12 cellular contexts compared by ENCODE assay signal in the genomic region with DNA sequence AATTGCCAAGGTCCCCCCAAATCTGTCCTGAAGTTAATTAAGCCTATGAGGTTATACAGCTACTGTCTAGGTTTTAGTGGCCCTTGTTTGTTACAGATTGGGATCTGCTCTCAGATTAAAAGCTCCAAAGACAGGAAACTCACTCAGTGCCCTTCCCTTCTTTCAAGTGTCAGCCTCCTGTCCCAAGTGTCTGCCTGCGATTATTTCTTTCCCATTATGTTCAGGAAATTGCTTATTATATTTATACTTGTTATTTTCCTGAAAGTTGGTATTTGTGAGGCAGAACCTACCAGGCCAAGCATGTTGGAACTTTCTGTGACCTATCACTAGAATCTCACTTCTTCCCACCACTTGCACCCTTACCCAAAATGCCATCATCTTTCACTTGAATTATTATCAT.
DNase-seq lines count a peak whose midpoint lies in the region; ATAC-seq and TF ChIP-seq lines count a peak whose summit lies in the region.
"Had no signal": no experiment of that assay in that cellular context is flagged by ENCODE, and none has a peak within 500 bp of the region (broad histone marks: within the 10 kb centered on the region; RNA-seq: fewer than 3 reads in every experiment).

No MANE protein-coding gene starts in this region.

- H2AFZ ChIP-seq in PC-3 (ENCODE audit: low read length), result no peak overlapping the region

- no peaks in the 10 kb centered on the region for H3K27me3 Mint-ChIP-seq in Caco-2 (ENCODE audit: insufficient read depth, unreplicated experiment)
- H3K27me3 Mint-ChIP-seq in activated T-helper 17 cell treated with anti-CD3 and anti-CD28 coated beads, Interleukin-2, amount 50 U/mL, for 72 hours, result peaks cover 3% of the 10 kb centered on the region

- H3K27ac ChIP-seq in PC-3 (ENCODE audit: low read length) (peak overlapping the region; percentile 100), epithelial cell of prostate (peak overlapping the region; percentile 63)
- H3K27ac ChIP-seq: BLaER1 treated with 17β-estradiol and CSF1 and Interleukin-3, amounts not matched to agents 10 nM and 100 nM; HL-60 had no signal

- H3K27ac Mint-ChIP-seq in Caco-2 (ENCODE audit: unreplicated experiment), result peak overlapping the region; percentile 59
- no peak overlapping the region for H3K27ac Mint-ChIP-seq in activated T-helper 17 cell treated with anti-CD3 and anti-CD28 coated beads, Interleukin-2, amount 50 U/mL, for 72 hours
- H3K27ac Mint-ChIP-seq: CD4-positive, CD25-positive, alpha-beta regulatory T cell had no signal

- no peak for ATAC-seq in PC-3
- no peak for ATAC-seq in activated T-helper 17 cell treated with anti-CD3 and anti-CD28 coated beads, Interleukin-2, amount 50 U/mL, for 72 hours (replicated peaks)
- ATAC-seq in Right ventricle myocardium inferior, result no peak
- ATAC-seq: K562 had no signal

- H3F3A ChIP-seq in PC-3 (ENCODE audit: low read length, unreplicated experiment), result peaks cover 13% of the 10 kb centered on the region

- H3K36me3 ChIP-seq in Caco-2 (ENCODE audit: control insufficient read depth, insufficient read depth, low read length) (no peaks in the 10 kb centered on the region), PC-3 (ENCODE audit: low read depth, low read length) (peaks cover 7% of the 10 kb centered on the region; the same call in 1 of the 2 replicates)
- H3K36me3 ChIP-seq: BLaER1 treated with 17β-estradiol and CSF1 and Interleukin-3, amounts not matched to agents 10 nM and 100 nM had no signal

- POLR2A ChIA-PET in Caco-2 (lab: Charles Lee), result no interaction called here
- POLR2A ChIA-PET in PC-3 (lab: Charles Lee; ENCODE audit: unreplicated experiment), result no interaction called here

- H3K4me3 ChIP-seq in Caco-2 (ENCODE audit: low read depth, low read length), result no peak overlapping the region
- H3K4me3 ChIP-seq in PC-3 (ENCODE audit: low read length), result no peak overlapping the region
- H3K4me3 ChIP-seq: BLaER1 treated with 17β-estradiol and CSF1 and Interleukin-3, amounts not matched to agents 10 nM and 100 nM; K562 had no signal

- BruUV-seq in Caco-2 (replicated peaks; lab: Mats Ljungman, UMichigan), result no TSS peak
- no TSS peak for BruUV-seq in PC-3 (replicated peaks; lab: Mats Ljungman, UMichigan)

- H3K4me2 ChIP-seq in PC-3 (ENCODE audit: low read length), result peak overlapping the region; percentile 54
- H3K4me2 ChIP-seq: BLaER1 treated with 17β-estradiol and CSF1 and Interleukin-3, amounts not matched to agents 10 nM and 100 nM had no signal

- no peaks in the 10 kb centered on the region for H4K20me1 ChIP-seq in PC-3 (ENCODE audit: low read length)
- H4K20me1 ChIP-seq: BLaER1 treated with 17β-estradiol and CSF1 and Interleukin-3, amounts not matched to agents 10 nM and 100 nM had no signal

- TF ChIP-seq CTCF in Caco-2 (IDR thresholded peaks at IDR 0.05; ENCODE audit: insufficient read depth in 1 of 2, low read depth in 1 of 2, low read length in 1 of 2, severe bottlenecking in 1 of 2, unreplicated experiment in 1 of 2) (no peak), PC-3 (conservative IDR thresholded peaks at IDR 0.05; ENCODE audit: low read depth, low read length) (no peak), GM10266 (IDR thresholded peaks at IDR 0.05; ENCODE audit: control insufficient read depth, insufficient read depth, low read depth, missing control alignments) (no peak)

- no peak overlapping the region for H3K4me3 Mint-ChIP-seq in Caco-2 (ENCODE audit: unreplicated experiment)
- H3K4me3 Mint-ChIP-seq in activated T-helper 17 cell treated with anti-CD3 and anti-CD28 coated beads, Interleukin-2, amount 50 U/mL, for 72 hours, result no peak overlapping the region
- H3K4me3 Mint-ChIP-seq: CD4-positive, CD25-positive, alpha-beta regulatory T cell had no signal

- CTCF ChIA-PET in Caco-2 (lab: Charles Lee), result no interaction called here
- CTCF ChIA-PET in PC-3 (lab: Charles Lee), result no interaction called here

- peaks cover 14% of the 10 kb centered on the region for H3K9me3 ChIP-seq in Caco-2
- peaks cover 6% of the 10 kb centered on the region; the same call in 1 of the 2 replicates for H3K9me3 ChIP-seq in PC-3 (ENCODE audit: low read length)
- H3K9me3 ChIP-seq: BLaER1 treated with 17β-estradiol and CSF1 and Interleukin-3, amounts not matched to agents 10 nM and 100 nM had no signal

- DNase-seq in Caco-2 (no peak), PC-3 (no peak), epithelial cell of prostate (ENCODE audit: low read depth, low spot score) (no peak), GM10266 (ENCODE audit: extremely low spot score) (no peak), Right ventricle myocardium inferior (ENCODE audit: missing footprints) (no peak)
- DNase-seq: CD4-positive, CD25-positive, alpha-beta regulatory T cell; DMS153; DMS79 treated with DMSO at 0.1 percent for 48 hours had no signal

- H3K27me3 ChIP-seq in Caco-2 (replicated peaks; ENCODE audit: control insufficient read depth, insufficient read depth, low read length) (no peaks in the 10 kb centered on the region), PC-3 (ENCODE audit: low read length) (no peaks in the 10 kb centered on the region)
- H3K27me3 ChIP-seq: BLaER1 treated with 17β-estradiol and CSF1 and Interleukin-3, amounts not matched to agents 10 nM and 100 nM had no signal

- peaks cover 54% of the 10 kb centered on the region for H3K4me1 Mint-ChIP-seq in Caco-2 (ENCODE audit: low read depth, unreplicated experiment)
- no peaks in the 10 kb centered on the region for H3K4me1 Mint-ChIP-seq in activated T-helper 17 cell treated with anti-CD3 and anti-CD28 coated beads, Interleukin-2, amount 50 U/mL, for 72 hours
- H3K4me1 Mint-ChIP-seq: CD4-positive, CD25-positive, alpha-beta regulatory T cell had no signal

- peaks cover 50% of the 10 kb centered on the region for H3K4me1 ChIP-seq in Caco-2
- peaks cover 55% of the 10 kb centered on the region for H3K4me1 ChIP-seq in PC-3 (ENCODE audit: insufficient read depth, low read length)

- intact Hi-C loops in Caco-2 (cut with micrococcal nuclease; ENCODE audit: unreplicated experiment) (no loop called here), PC-3 (cut with micrococcal nuclease) (no loop called here), Right ventricle myocardium inferior (cut with DNase I) (no loop called here)

- H3K79me2 ChIP-seq in PC-3 (ENCODE audit: low read length), result no peaks in the 10 kb centered on the region

- H3K9me2 ChIP-seq in PC-3 (replicated peaks; ENCODE audit: low read length), result no peaks in the 10 kb centered on the region

- H3K36me3 Mint-ChIP-seq in Caco-2 (ENCODE audit: insufficient read depth, unreplicated experiment), result peaks cover 5% of the 10 kb centered on the region
- H3K36me3 Mint-ChIP-seq in activated T-helper 17 cell treated with anti-CD3 and anti-CD28 coated beads, Interleukin-2, amount 50 U/mL, for 72 hours (ENCODE audit: low read depth), result no peaks in the 10 kb centered on the region
- H3K36me3 Mint-ChIP-seq: CD4-positive, CD25-positive, alpha-beta regulatory T cell had no signal

- peaks cover 37% of the 10 kb centered on the region for H3K9me3 Mint-ChIP-seq in Caco-2 (ENCODE audit: unreplicated experiment)
- H3K9me3 Mint-ChIP-seq in activated T-helper 17 cell treated with anti-CD3 and anti-CD28 coated beads, Interleukin-2, amount 50 U/mL, for 72 hours, result no peaks in the 10 kb centered on the region

- H3K9ac ChIP-seq in PC-3 (ENCODE audit: low read length), result peak overlapping the region; percentile 81
- H3K9ac ChIP-seq: BLaER1 treated with 17β-estradiol and CSF1 and Interleukin-3, amounts not matched to agents 10 nM and 100 nM had no signal
